ENCODE assay signal across 17 cellular contexts in the genomic region with DNA sequence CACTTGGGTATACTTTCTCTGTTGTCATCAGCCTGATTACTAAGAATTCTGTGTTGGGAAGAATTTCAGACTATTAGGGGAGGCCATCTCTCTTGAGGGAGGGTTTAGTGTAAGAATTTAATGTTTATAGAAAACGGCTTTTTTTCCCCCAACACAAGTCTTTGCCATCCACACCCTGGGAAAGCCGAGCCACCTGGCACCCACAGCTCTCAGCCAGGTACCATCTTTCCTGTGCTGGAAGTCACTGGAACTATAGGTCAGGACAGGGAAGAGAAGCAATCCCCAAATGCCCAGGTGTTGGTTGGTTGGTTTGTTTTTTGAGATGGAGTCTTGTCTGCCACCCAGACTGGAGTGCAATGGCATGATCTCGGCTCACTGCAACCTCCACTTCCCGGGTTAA.
"Had no signal": no experiment of that assay in that cellular context is flagged by ENCODE, and none has a peak within 500 bp of the region (broad histone marks: within the 10 kb centered on the region; RNA-seq: fewer than 3 reads in every experiment).

No MANE protein-coding gene starts in this region.

- H3K9me3 Mint-ChIP-seq: nephron; stimulated activated memory B cell treated with anti-CD40 and anti-IgM and Interleukin-4, amounts not matched to agents 10 μg/mL and 1 μg/mL and 100 μg/mL, for 72 hours; stimulated activated naive CD8-positive, alpha-beta T cell treated with anti-CD3 and anti-CD28 coated beads, Interleukin-15, Interleukin-2, amounts not matched to agents 100 ng/mL and 50 ng/mL, for 24 hours; type B pancreatic cell had no signal

- H3K27me3 Mint-ChIP-seq: stimulated activated memory B cell treated with anti-CD40 and anti-IgM and Interleukin-4, amounts not matched to agents 10 μg/mL and 1 μg/mL and 100 μg/mL, for 72 hours; type B pancreatic cell had no signal

- H3K4me3 ChIP-seq: colonic mucosa, heart left ventricle, testis, uterus had no signal

- H3K4me3 Mint-ChIP-seq: nephron; stimulated activated memory B cell treated with anti-CD40 and anti-IgM and Interleukin-4, amounts not matched to agents 10 μg/mL and 1 μg/mL and 100 μg/mL, for 72 hours; stimulated activated naive CD8-positive, alpha-beta T cell treated with anti-CD3 and anti-CD28 coated beads, Interleukin-15, Interleukin-2, amounts not matched to agents 100 ng/mL and 50 ng/mL, for 24 hours; type B pancreatic cell had no signal

- H3K79me2 ChIP-seq: parathyroid adenoma had no signal

- H3K27me3 ChIP-seq: colonic mucosa, heart left ventricle, testis, uterus had no signal

- ATAC-seq: esophagus mucosa; heart left ventricle; stimulated activated memory B cell treated with anti-CD40 and anti-IgM and Interleukin-4, amounts not matched to agents 10 μg/mL and 1 μg/mL and 100 μg/mL, for 72 hours had no signal

- H3K27ac Mint-ChIP-seq: nephron; stimulated activated memory B cell treated with anti-CD40 and anti-IgM and Interleukin-4, amounts not matched to agents 10 μg/mL and 1 μg/mL and 100 μg/mL, for 72 hours; stimulated activated naive CD8-positive, alpha-beta T cell treated with anti-CD3 and anti-CD28 coated beads, Interleukin-15, Interleukin-2, amounts not matched to agents 100 ng/mL and 50 ng/mL, for 24 hours; type B pancreatic cell had no signal

- H3K36me3 ChIP-seq: colonic mucosa, uterus had no signal

- H3K9me3 ChIP-seq: colonic mucosa, heart left ventricle, testis, uterus had no signal

- DNase-seq: colonic mucosa; effector CD4-positive, alpha-beta T cell; hippocampal formation; kidney glomerular epithelial cell; occipital lobe; stimulated activated CD4-positive, alpha-beta T cell treated with anti-CD3 and anti-CD28 coated beads, Interleukin-15, amount 100 ng/mL, for 24 hours; stimulated activated CD4-positive, alpha-beta T cell treated with anti-CD3 and anti-CD28 coated beads, Interleukin-1b, Interleukin-23, amount 100 ng/mL, for 48 hours; stimulated activated CD4-positive, alpha-beta T cell treated with anti-CD3 and anti-CD28 coated beads, Interleukin-4, amount 100 ng/mL, for 24 hours; testis had no signal

- H3K36me3 Mint-ChIP-seq: stimulated activated memory B cell treated with anti-CD40 and anti-IgM and Interleukin-4, amounts not matched to agents 10 μg/mL and 1 μg/mL and 100 μg/mL, for 72 hours had no signal

- H3K4me1 ChIP-seq: colonic mucosa, testis, uterus had no signal

- H3K27ac ChIP-seq: colonic mucosa, parathyroid adenoma, testis, uterus had no signal

- H2AFZ ChIP-seq: parathyroid adenoma had no signal
